20 cellular contexts compared by ENCODE assay signal in genomic region chr16:65959978-65960377, GRCh38.
"Had no signal": no experiment of that assay in that cellular context is flagged by ENCODE, and none has a peak within 500 bp of the region (broad histone marks: within the 10 kb centered on the region; RNA-seq: fewer than 3 reads in every experiment).

No MANE protein-coding gene starts in this region.

- DNase-seq: activated CD4-positive, alpha-beta T cell treated with anti-CD3 and anti-CD28 coated beads for 36 hours; activated CD4-positive, alpha-beta T cell treated with anti-CD3 and anti-CD28 coated beads, Interleukin-2, amount 50 U/mL, for 48 hours; activated gamma-delta T cell; adrenal gland; effector memory CD8-positive, alpha-beta T cell; esophagus squamous epithelium; foreskin melanocyte; glutamatergic neuron; hypothalamus; islet precursor cell; left colon; nucleus accumbens; retina; stimulated activated CD4-positive, alpha-beta T cell treated with anti-CD3 and anti-CD28 coated beads, Interleukin-12 subunit alpha, Interleukin-12 subunit beta, amount 100 ng/mL, for 4 hours; stimulated activated CD4-positive, alpha-beta T cell treated with anti-CD3 and anti-CD28 coated beads, Interleukin-1b, Interleukin-23, amount 100 ng/mL, for 48 hours; stimulated activated naive CD4-positive, alpha-beta T cell treated with Interleukin-2 at 50 U/mL for 16 hours; thyroid gland had no signal

- H3K9me3 ChIP-seq: adrenal gland, esophagus squamous epithelium, thyroid gland had no signal

- ATAC-seq: activated CD4-positive, alpha-beta T cell treated with anti-CD3 and anti-CD28 coated beads for 36 hours; effector memory CD8-positive, alpha-beta T cell; left colon; natural killer cell treated with Interleukin-12 subunit alpha and Interleukin-12 subunit beta and Interleukin-15 and Interleukin-18, amount 100 ng/mL, for 72 hours had no signal

- H3K27me3 ChIP-seq: adrenal gland, cardiac muscle cell, esophagus squamous epithelium, thyroid gland had no signal

- H3K27ac ChIP-seq: adrenal gland, cardiac muscle cell, esophagus squamous epithelium, thyroid gland had no signal

- H3K4me3 ChIP-seq: adrenal gland, cardiac muscle cell, esophagus squamous epithelium, lung, thyroid gland had no signal

- H3K36me3 ChIP-seq: adrenal gland, cardiac muscle cell, esophagus squamous epithelium, thyroid gland had no signal

- H3K4me1 ChIP-seq: adrenal gland, esophagus squamous epithelium, thyroid gland had no signal
